In the genomic region with DNA sequence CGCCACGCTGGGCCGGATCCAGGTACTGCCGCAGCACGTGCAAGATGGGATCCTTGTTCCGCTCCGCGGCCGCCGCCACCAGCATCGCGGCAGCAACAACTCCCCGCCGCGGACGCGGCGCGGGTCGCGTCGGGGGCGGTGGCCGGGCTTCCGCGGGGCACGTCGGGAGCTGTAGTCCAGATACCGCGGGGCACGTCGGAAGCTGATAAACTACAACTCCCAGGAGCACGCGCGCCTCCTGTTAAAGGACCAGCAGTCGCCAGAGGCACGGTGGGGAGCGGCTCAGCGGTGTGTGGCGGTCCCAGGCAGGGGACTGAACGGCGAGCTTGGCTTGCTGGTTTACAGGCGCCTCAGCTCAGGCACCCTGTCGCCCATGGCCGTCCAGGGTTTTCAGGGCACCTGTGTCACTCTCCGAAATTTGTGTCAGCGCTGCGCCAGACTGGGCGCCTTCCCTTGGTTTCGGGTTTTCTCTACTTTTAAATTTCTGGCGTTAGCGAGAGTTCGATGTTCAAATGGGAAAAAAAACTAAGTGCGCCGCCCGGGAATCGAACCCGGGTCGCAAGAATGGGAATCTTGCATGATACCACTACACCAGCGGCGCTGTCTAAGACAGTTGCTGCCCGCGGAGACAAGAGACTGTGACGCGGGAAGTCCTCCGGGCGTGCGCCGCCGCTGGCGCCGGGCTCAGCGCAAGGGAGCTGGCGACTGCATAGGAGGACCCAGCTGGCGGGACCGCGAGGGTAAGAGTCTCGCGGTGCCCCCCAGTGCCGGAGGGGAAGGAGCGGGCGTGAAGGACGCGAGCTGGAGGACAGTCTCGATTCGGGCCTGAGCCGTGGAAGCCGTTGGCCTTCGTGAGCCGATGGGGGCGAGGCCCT, we compare ENCODE assay signal across 8 cellular contexts. TPM values are rescaled to one million over a fixed set of nuclear protein-coding genes. Genes with fewer than 3 reads are reported as not detected.
DNase-seq lines count a peak whose midpoint lies in the region; ATAC-seq and TF ChIP-seq lines count a peak whose summit lies in the region.

METTL26 (minus strand) TSS at position 100 of the 875 bp plus-strand sequence; CDS start at position 85, 15 bp downstream.

- TF ChIP-seq RAD21 in SK-N-SH (IDR thresholded peaks at IDR 0.05; ENCODE audit: low read length): no peak

- H3K27ac ChIP-seq in SK-N-SH (ENCODE audit: low read depth in 2 of 2, low read length in 1 of 2) (peak within 1 kb of the TSS; percentile 94 to 98), suprapubic skin (peak within 1 kb of the TSS; percentile 95)

- peaks cover 0 to 33% of the 10 kb centered on the region in 2 experiments; a peak in 1 of 4 replicates for H3K4me1 ChIP-seq in SK-N-SH (ENCODE audit: control insufficient read depth in 1 of 2, insufficient read depth in 2 of 2, low read depth in 1 of 2, low read length in 1 of 2)
- peaks cover 27% of the 10 kb centered on the region for H3K4me1 ChIP-seq in suprapubic skin

- peak within 1 kb of the TSS; percentile 68; the same call in 1 of the 2 replicates for H2AFZ ChIP-seq in SK-N-SH (ENCODE audit: low read depth)

- TF ChIP-seq CTCF in GM10248 (IDR thresholded peaks at IDR 0.05; ENCODE audit: control extremely low read depth, extremely low read depth, low read depth, missing control alignments) (no peak), SK-N-SH (IDR thresholded peaks at IDR 0.05) (no peak), suprapubic skin (IDR thresholded peaks at IDR 0.05) (no peak)

- peaks cover 13% of the 10 kb centered on the region for H3F3A ChIP-seq in SK-N-SH (replicated peaks; ENCODE audit: insufficient read depth)

- DNase-seq in GM10248 (ENCODE audit: extremely low spot score): peak; percentile 96
- DNase-seq in NCI-H1092 (lab: John Stamatoyannopoulos, UW): peak; percentile 95
- DNase-seq in SK-N-SH: peak; percentile 94
- peak; percentile 93 for DNase-seq in activated naive CD4-positive, alpha-beta T cell treated with anti-CD3 and anti-CD28 coated beads, Interleukin-2, amount 50 U/mL, for 16 hours
- DNase-seq in globus pallidus (ENCODE audit: low spot score): peak; percentile 95
- peak; percentile 93 for DNase-seq in occipital lobe (lab: John Stamatoyannopoulos, UW)
- peak; percentile 97 to 98 for DNase-seq in suprapubic skin (ENCODE audit: low spot score in 2 of 2)

- peaks cover 12% of the 10 kb centered on the region; the same call in 1 of the 2 replicates for H3K79me2 ChIP-seq in SK-N-SH (ENCODE audit: insufficient read depth)

- H3K27me3 ChIP-seq in SK-N-SH (ENCODE audit: insufficient read depth) (no peaks in the 10 kb centered on the region), suprapubic skin (no peaks in the 10 kb centered on the region)

- TF ChIP-seq EP300 in SK-N-SH (IDR thresholded peaks at IDR 0.05; ENCODE audit: borderline replicate concordance in 1 of 2, low read depth in 1 of 2, low read length in 1 of 2) (0 out of 4 replicates have a peak, but pooled peaks of 1 of the 2 experiments have one; percentile 1), suprapubic skin (IDR thresholded peaks at IDR 0.05) (no peak)

- CTCF ChIA-PET in GM10248 (lab: Yijun Ruan, JAX) (interaction anchor here (0.6 to 2.5 kb wide), 4 partner anchors 9 to 1069 kb away, joined by 3 to 13 read pairs (median 4); partner anchors contain the start of genes MAPK8IP3 and WDR90), SK-N-SH (lab: Yijun Ruan, JAX) (interaction anchor here (0.9 to 2.2 kb wide), 8 partner anchors 9 to 1569 kb away, joined by 3 to 11 read pairs (median 3); partner anchors contain the start of genes JMJD8, MLST8, WDR24 and WDR90)

- no peak for TF ChIP-seq POLR2A in suprapubic skin (IDR thresholded peaks at IDR 0.05)

- H3K4me2 ChIP-seq in SK-N-SH: peak within 1 kb of the TSS; percentile 90

- H3K9ac ChIP-seq in SK-N-SH: peak within 1 kb of the TSS; percentile 90

- peaks cover 0 to 16% of the 10 kb centered on the region in 2 experiments for H3K36me3 ChIP-seq in SK-N-SH (replicated peaks in 1 of 2; ENCODE audit: control insufficient read depth in 1 of 2, insufficient read depth in 2 of 2, low read length in 1 of 2)
- peaks cover 18% of the 10 kb centered on the region for H3K36me3 ChIP-seq in suprapubic skin

- H4K20me1 ChIP-seq in SK-N-SH (ENCODE audit: insufficient read depth): no peaks in the 10 kb centered on the region; the same call in 1 of the 2 replicates

- POLR2A ChIA-PET in GM10248 (lab: Yijun Ruan, JAX) (interaction anchor here (0.7 kb wide), 1 partner anchor 15 kb away, joined by 4 read pairs; no protein-coding TSS in a partner anchor), SK-N-SH (lab: Yijun Ruan, JAX) (interaction anchor here (0.7 to 1.6 kb wide), 8 partner anchors 12 to 109 kb away, joined by 3 to 5 read pairs (median 4); partner anchors contain the start of genes ANTKMT, CAPN15, RAB40C and WDR90)

- peak within 1 kb of the TSS; percentile 78 to 87 for H3K4me3 ChIP-seq in SK-N-SH (ENCODE audit: low read depth in 2 of 2, low read length in 1 of 2)
- H3K4me3 ChIP-seq in suprapubic skin: peak within 1 kb of the TSS; percentile 95

- peak; percentile 50 for ATAC-seq in HG02588 (IDR thresholded peaks at IDR 0.05; ENCODE audit: unreplicated experiment)

- WGBS in SK-N-SH (ENCODE audit: low lambda C conversion rate): 1% methylated on average over 45 of the region's 91 CpGs
- 0% methylated on average over 36 of the region's 91 CpGs for WGBS in suprapubic skin

- no peaks in the 10 kb centered on the region for H3K9me2 ChIP-seq in SK-N-SH

- H3K9me3 ChIP-seq in SK-N-SH (no peaks in the 10 kb centered on the region), suprapubic skin (no peaks in the 10 kb centered on the region)

TF ChIP-seq in SK-N-SH, 30 proteins besides CTCF, POLR2A, EP300 and RAD21 (continues in another document):
- TF ChIP-seq, protein P1, sequence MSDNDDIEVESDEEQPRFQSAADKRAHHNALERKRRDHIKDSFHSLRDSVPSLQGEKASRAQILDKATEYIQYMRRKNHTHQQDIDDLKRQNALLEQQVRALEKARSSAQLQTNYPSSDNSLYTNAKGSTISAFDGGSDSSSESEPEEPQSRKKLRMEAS (IDR thresholded peaks at IDR 0.05; ENCODE audit: low read depth): peak; percentile 83
- no peak for TF ChIP-seq RCOR1 (IDR thresholded peaks at IDR 0.05; ENCODE audit: low read length)
- TF ChIP-seq POLR2AphosphoS5 (IDR thresholded peaks at IDR 0.05; ENCODE audit: low read depth, low read length): peak; percentile 80
- TF ChIP-seq EZH2phosphoT487 (IDR thresholded peaks at IDR 0.05; ENCODE audit: borderline replicate concordance, low read depth): no peak
- TF ChIP-seq, protein P2, sequence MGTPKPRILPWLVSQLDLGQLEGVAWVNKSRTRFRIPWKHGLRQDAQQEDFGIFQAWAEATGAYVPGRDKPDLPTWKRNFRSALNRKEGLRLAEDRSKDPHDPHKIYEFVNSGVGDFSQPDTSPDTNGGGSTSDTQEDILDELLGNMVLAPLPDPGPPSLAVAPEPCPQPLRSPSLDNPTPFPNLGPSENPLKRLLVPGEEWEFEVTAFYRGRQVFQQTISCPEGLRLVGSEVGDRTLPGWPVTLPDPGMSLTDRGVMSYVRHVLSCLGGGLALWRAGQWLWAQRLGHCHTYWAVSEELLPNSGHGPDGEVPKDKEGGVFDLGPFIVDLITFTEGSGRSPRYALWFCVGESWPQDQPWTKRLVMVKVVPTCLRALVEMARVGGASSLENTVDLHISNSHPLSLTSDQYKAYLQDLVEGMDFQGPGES (IDR thresholded peaks at IDR 0.05; ENCODE audit: low read depth, low read length): no peak
- no peak for TF ChIP-seq NFIC (IDR thresholded peaks at IDR 0.05; ENCODE audit: borderline replicate concordance)
- TF ChIP-seq, protein P3, sequence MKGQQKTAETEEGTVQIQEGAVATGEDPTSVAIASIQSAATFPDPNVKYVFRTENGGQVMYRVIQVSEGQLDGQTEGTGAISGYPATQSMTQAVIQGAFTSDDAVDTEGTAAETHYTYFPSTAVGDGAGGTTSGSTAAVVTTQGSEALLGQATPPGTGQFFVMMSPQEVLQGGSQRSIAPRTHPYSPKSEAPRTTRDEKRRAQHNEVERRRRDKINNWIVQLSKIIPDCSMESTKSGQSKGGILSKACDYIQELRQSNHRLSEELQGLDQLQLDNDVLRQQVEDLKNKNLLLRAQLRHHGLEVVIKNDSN (IDR thresholded peaks at IDR 0.05; ENCODE audit: borderline replicate concordance, low read depth): no peak
- TF ChIP-seq GATA2 (CRISPR knock-in tag; IDR thresholded peaks at IDR 0.05): no peak
- no peak for TF ChIP-seq JUND (IDR thresholded peaks at IDR 0.05)
- TF ChIP-seq, protein P4, sequence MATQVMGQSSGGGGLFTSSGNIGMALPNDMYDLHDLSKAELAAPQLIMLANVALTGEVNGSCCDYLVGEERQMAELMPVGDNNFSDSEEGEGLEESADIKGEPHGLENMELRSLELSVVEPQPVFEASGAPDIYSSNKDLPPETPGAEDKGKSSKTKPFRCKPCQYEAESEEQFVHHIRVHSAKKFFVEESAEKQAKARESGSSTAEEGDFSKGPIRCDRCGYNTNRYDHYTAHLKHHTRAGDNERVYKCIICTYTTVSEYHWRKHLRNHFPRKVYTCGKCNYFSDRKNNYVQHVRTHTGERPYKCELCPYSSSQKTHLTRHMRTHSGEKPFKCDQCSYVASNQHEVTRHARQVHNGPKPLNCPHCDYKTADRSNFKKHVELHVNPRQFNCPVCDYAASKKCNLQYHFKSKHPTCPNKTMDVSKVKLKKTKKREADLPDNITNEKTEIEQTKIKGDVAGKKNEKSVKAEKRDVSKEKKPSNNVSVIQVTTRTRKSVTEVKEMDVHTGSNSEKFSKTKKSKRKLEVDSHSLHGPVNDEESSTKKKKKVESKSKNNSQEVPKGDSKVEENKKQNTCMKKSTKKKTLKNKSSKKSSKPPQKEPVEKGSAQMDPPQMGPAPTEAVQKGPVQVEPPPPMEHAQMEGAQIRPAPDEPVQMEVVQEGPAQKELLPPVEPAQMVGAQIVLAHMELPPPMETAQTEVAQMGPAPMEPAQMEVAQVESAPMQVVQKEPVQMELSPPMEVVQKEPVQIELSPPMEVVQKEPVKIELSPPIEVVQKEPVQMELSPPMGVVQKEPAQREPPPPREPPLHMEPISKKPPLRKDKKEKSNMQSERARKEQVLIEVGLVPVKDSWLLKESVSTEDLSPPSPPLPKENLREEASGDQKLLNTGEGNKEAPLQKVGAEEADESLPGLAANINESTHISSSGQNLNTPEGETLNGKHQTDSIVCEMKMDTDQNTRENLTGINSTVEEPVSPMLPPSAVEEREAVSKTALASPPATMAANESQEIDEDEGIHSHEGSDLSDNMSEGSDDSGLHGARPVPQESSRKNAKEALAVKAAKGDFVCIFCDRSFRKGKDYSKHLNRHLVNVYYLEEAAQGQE (IDR thresholded peaks at IDR 0.05; ENCODE audit: low read depth, low read length): no peak; the same call in 1 of the 2 replicates
- 0 out of 2 replicates have a peak, but pooled peaks have one; percentile 19 for TF ChIP-seq TAF1 (IDR thresholded peaks at IDR 0.05; ENCODE audit: borderline replicate concordance, low read depth, low read length)
- TF ChIP-seq RXRA (IDR thresholded peaks at IDR 0.05; ENCODE audit: borderline replicate concordance, low read depth): no peak

RNA-seq across cellular contexts. Expression of gene METTL26, which starts in this region (rescaled TPM):
- polyA plus RNA-seq in SK-N-SH (2012; rRNA removed): 158 and 167 TPM in 2 replicates
- polyA plus RNA-seq in SK-N-SH (2012; cell fraction: cytosol; rRNA removed): 83.5 and 115 TPM in 2 replicates
- 144 and 254 TPM in 2 replicates for polyA plus RNA-seq in SK-N-SH (2012; cell fraction: nucleus; rRNA removed)
- 25.3 TPM for total RNA-seq in occipital lobe
- total RNA-seq in suprapubic skin: 100 to 1,000 TPM in 1 of 4 donors, 10 to 100 TPM in 3; 72.2 to 138 (median 84.7) TPM

Comparison
In these comparisons a context has a peak if more than half of its experiments do, and no peak if none do; other contexts are left out.
1. Peak in every context shown above with its lines: DNase-seq, ATAC-seq, H3K4me3 ChIP-seq and H3K27ac ChIP-seq.